ENCODE assay signal across 7 cellular contexts in the genomic region with DNA sequence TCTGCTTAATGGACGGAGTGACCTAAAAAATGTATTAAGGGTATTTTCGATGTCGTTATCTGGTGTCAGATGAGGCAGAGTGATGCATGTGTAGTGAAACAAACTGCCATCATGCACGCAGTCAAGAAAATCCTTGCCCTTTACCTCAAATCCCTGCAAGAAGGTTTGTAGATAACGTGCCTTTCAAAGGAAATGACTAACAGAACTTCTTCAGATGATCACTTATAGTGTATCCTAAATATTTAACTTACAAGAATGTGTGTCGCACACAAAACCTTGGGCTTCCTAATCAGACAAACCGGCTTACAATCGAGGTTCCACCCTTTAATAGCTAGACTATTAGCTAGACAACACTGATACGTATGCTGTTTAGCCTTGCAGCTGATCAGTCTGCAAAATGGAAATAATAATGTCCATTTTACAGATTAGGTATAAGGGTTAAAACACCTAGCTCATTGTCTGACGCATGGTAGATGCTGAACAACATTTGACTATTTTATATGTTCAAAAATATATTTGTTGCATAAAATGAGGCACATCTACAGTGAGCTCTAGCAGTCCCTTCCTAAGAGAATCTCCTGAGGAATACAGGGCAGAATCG. TPM values are rescaled to one million over a fixed set of nuclear protein-coding genes. Genes with fewer than 3 reads are reported as not detected.
DNase-seq lines count a peak whose midpoint lies in the region; ATAC-seq, FAIRE-seq and TF ChIP-seq lines count a peak whose summit lies in the region.

No MANE protein-coding gene starts in this region.

- H3K27ac ChIP-seq in SJSA1 (no peak overlapping the region), right cardiac atrium (ENCODE audit: low read length) (no peak overlapping the region)

- H3K36me3 ChIP-seq in HAP-1 (replicated peaks): peaks cover 16% of the 10 kb centered on the region
- H3K36me3 ChIP-seq in SJSA1: peaks cover 28% of the 10 kb centered on the region

- TF ChIP-seq CTCF in D721Med (IDR thresholded peaks at IDR 0.05; ENCODE audit: insufficient read depth, missing control alignments): no peak

- H3K4me3 ChIP-seq in HAP-1: peak overlapping the region; percentile 74
- peak overlapping the region; percentile 79 for H3K4me3 ChIP-seq in SJSA1
- peak overlapping the region; percentile 58 for H3K4me3 ChIP-seq in right cardiac atrium (ENCODE audit: low read length)

- no peak for FAIRE-seq in D721Med (lab: Jason Lieb, UNC)

- intact Hi-C loops in right cardiac atrium (cut with DNase I): no loop called here

- H3K27me3 ChIP-seq in HAP-1 (ENCODE audit: low read depth) (no peaks in the 10 kb centered on the region), SJSA1 (replicated peaks) (no peaks in the 10 kb centered on the region), right cardiac atrium (ENCODE audit: control insufficient read depth, insufficient read depth) (no peaks in the 10 kb centered on the region)

- ATAC-seq in right cardiac atrium: no peak
- ATAC-seq in stimulated activated naive CD8-positive, alpha-beta T cell treated with anti-CD3 and anti-CD28 coated beads, Interleukin-15, Interleukin-2, amounts not matched to agents 100 U/mL and 50 U/mL, for 24 hours: peak; percentile 14

- 27% methylated on average over 11 of the region's 11 CpGs for WGBS in right cardiac atrium

- peaks cover 23% of the 10 kb centered on the region for H3K4me1 ChIP-seq in HAP-1
- H3K4me1 ChIP-seq in SJSA1 (replicated peaks): peaks cover 11% of the 10 kb centered on the region
- peaks cover 2% of the 10 kb centered on the region for H3K4me1 ChIP-seq in right cardiac atrium (ENCODE audit: control insufficient read depth, insufficient read depth, low read length)

- no peaks in the 10 kb centered on the region for H3K9me3 ChIP-seq in HAP-1
- no peaks in the 10 kb centered on the region for H3K9me3 ChIP-seq in SJSA1 (replicated peaks)
- H3K9me3 ChIP-seq in right cardiac atrium (ENCODE audit: control insufficient read depth, low read length): no peaks in the 10 kb centered on the region

- in situ Hi-C loops in HAP-1 (cut with MboI; ENCODE audit: low sequenced_read_pairs): no loop called here

- no peak for DNase-seq in HAP-1 (ENCODE audit: low spot score in 2 of 2)
- no peak for DNase-seq in SJSA1 (ENCODE audit: low read depth in 1 of 2, low spot score in 2 of 2)
- no peak for DNase-seq in right cardiac atrium
- DNase-seq in stimulated activated naive CD8-positive, alpha-beta T cell treated with anti-CD3 and anti-CD28 coated beads, Interleukin-15, Interleukin-2, amounts not matched to agents 100 U/mL and 50 U/mL, for 24 hours: no peak
- DNase-seq in NCI-H1694 (lab: John Stamatoyannopoulos, UW): no peak
- DNase-seq in T-helper 9 cell: no peak
- DNase-seq in D721Med (ENCODE audit: insufficient read length, low spot score): no peak

RNA-seq across cellular contexts. Expression of gene TBCA, which starts 0.6 kb away (rescaled TPM):
- total RNA-seq in SJSA1 (2014; rRNA removed; shearing (Covaris generic)): 167 and 300 TPM in 2 replicates
- 100 to 1,000 TPM; 123 to 161 (median 146) TPM for total RNA-seq in right cardiac atrium
- 183 TPM for polyA plus RNA-seq in right cardiac atrium
